32 cellular contexts compared by ENCODE assay signal in the genomic region with DNA sequence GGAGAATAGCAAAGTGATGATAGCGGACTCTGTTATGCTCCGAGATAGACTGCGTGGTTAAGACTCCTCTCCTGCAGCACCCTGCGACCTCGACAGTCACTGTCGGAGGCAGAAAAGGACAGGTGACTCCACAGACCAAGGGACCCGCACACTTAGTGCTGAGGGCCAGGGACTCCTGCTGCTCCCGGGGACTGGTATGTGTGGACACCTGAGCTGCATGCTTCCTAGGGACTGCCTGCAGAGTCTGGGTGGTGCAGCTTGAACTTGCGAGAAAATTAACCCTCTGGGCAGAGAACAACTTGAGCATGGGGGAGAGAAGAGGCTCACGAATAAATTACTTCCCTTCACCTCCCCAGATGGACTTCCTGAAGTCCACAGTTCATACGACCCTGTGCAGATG.
"Had no signal": no experiment of that assay in that cellular context is flagged by ENCODE, and none has a peak within 500 bp of the region (broad histone marks: within the 10 kb centered on the region; RNA-seq: fewer than 3 reads in every experiment).

No MANE protein-coding gene starts in this region.

- H3K4me2 ChIP-seq: PC-9 had no signal

- H3K27me3 ChIP-seq: brain microvascular endothelial cell, MG63 had no signal

- H3K4me3 Mint-ChIP-seq: activated CD4-positive, alpha-beta T cell treated with anti-CD3 and anti-CD28 coated beads, Interleukin-2, amount 10 ng/mL, durations not matched to agents 24 days and 14 days; activated CD8-positive, alpha-beta T cell treated with anti-CD3 and anti-CD28 coated beads for 36 hours; activated naive CD8-positive, alpha-beta T cell treated with anti-CD3 and anti-CD28 coated beads for 36 hours; activated T-cell treated with anti-CD3 and anti-CD28 coated beads, Interleukin-2, amount 50 U/mL, for 72 hours; activated T-helper 17 cell treated with anti-CD3 and anti-CD28 coated beads, Interleukin-2, amount 50 U/mL, for 72 hours had no signal

- H3K4me1 Mint-ChIP-seq: activated CD4-positive, alpha-beta T cell treated with anti-CD3 and anti-CD28 coated beads, Interleukin-2, amount 10 ng/mL, durations not matched to agents 24 days and 14 days; activated naive CD8-positive, alpha-beta T cell treated with anti-CD3 and anti-CD28 coated beads for 36 hours; activated T-helper 17 cell treated with anti-CD3 and anti-CD28 coated beads, Interleukin-2, amount 50 U/mL, for 72 hours had no signal

- H3K27ac ChIP-seq: brain microvascular endothelial cell, PC-9, RWPE1, WERI-Rb-1 had no signal

- H3K36me3 Mint-ChIP-seq: activated naive CD8-positive, alpha-beta T cell treated with anti-CD3 and anti-CD28 coated beads for 36 hours had no signal

- H3K4me3 ChIP-seq: MG63, PC-9 had no signal

- H3K27ac Mint-ChIP-seq: activated CD4-positive, alpha-beta T cell treated with anti-CD3 and anti-CD28 coated beads, Interleukin-2, amount 10 ng/mL, durations not matched to agents 24 days and 14 days; activated CD8-positive, alpha-beta T cell treated with anti-CD3 and anti-CD28 coated beads for 36 hours; activated naive CD8-positive, alpha-beta T cell treated with anti-CD3 and anti-CD28 coated beads for 36 hours; activated T-cell treated with anti-CD3 and anti-CD28 coated beads, Interleukin-2, amount 50 U/mL, for 72 hours; activated T-helper 17 cell treated with anti-CD3 and anti-CD28 coated beads, Interleukin-2, amount 50 U/mL, for 72 hours had no signal

- H3K36me3 ChIP-seq: brain microvascular endothelial cell, MG63, WERI-Rb-1 had no signal

- H3K9me3 ChIP-seq: MG63 had no signal

- H2AFZ ChIP-seq: PC-9 had no signal

- ATAC-seq: activated CD8-positive, alpha-beta T cell treated with anti-CD3 and anti-CD28 coated beads for 36 hours; activated T-cell treated with anti-CD3 and anti-CD28 coated beads, Interleukin-2, amount 50 U/mL, for 72 hours; activated T-helper 17 cell treated with anti-CD3 and anti-CD28 coated beads, Interleukin-2, amount 50 U/mL, for 72 hours; Right ventricle myocardium inferior had no signal

- H3K9me3 Mint-ChIP-seq: activated CD4-positive, alpha-beta T cell treated with anti-CD3 and anti-CD28 coated beads, Interleukin-2, amount 10 ng/mL, durations not matched to agents 24 days and 14 days had no signal

- H3K27me3 Mint-ChIP-seq: activated CD4-positive, alpha-beta T cell treated with anti-CD3 and anti-CD28 coated beads, Interleukin-2, amount 10 ng/mL, durations not matched to agents 24 days and 14 days; activated CD8-positive, alpha-beta T cell treated with anti-CD3 and anti-CD28 coated beads for 36 hours had no signal

- DNase-seq: activated CD4-positive, alpha-beta T cell treated with anti-CD3 and anti-CD28 coated beads, Interleukin-2, amount 10 ng/mL, durations not matched to agents 24 days and 14 days; activated CD4-positive, alpha-beta T cell treated with anti-CD3 and anti-CD28 coated beads, Interleukin-2, amount 50 U/mL, for 4 hours; activated CD8-positive, alpha-beta T cell treated with anti-CD3 and anti-CD28 coated beads for 36 hours; activated effector memory CD4-positive, alpha-beta T cell treated with anti-CD3 and anti-CD28 coated beads, Interleukin-2, amount 50 U/mL, for 16 hours; activated naive CD4-positive, alpha-beta T cell; activated naive CD4-positive, alpha-beta T cell treated with anti-CD3 and anti-CD28 coated beads, Interleukin-2, amount 50 U/mL, for 16 hours; activated naive CD8-positive, alpha-beta T cell treated with anti-CD3 and anti-CD28 coated beads for 36 hours; activated T-cell treated with anti-CD3 and anti-CD28 coated beads, Interleukin-2, amount 50 U/mL, for 1 hour; activated T-cell treated with anti-CD3 and anti-CD28 coated beads, Interleukin-2, amount 50 U/mL, for 72 hours; amniotic stem cell; aorta; brain microvascular endothelial cell; central memory CD4-positive, alpha-beta T cell; Kasumi-1; KG1; MG63; NCI-H1048; NCI-H1436 treated with DMSO at 0.1 percent for 48 hours; NCI-H1694 treated with DMSO at 0.1 percent for 48 hours; NCI-H2029; NCI-H2107; NCI-H2171; NCI-H510A; PC-9; SIG-M5; SW 1271; T-helper 1 cell; T1000; WERI-Rb-1 had no signal
